In genomic region chr2:159615187-159615935, GRCh38 we compare ENCODE assay signal across 1 cellular context.
A peak's percentile ranks its signal among the peaks of the same experiment; 100 is the strongest.
TF ChIP-seq lines count a peak whose summit lies in the region.

No MANE protein-coding gene starts in this region.

TF ChIP-seq in HepG2, 621 proteins besides CTCF, POLR2A, EP300 and RAD21 (continued from another document and continues in another):
- TF ChIP-seq, protein P1, sequence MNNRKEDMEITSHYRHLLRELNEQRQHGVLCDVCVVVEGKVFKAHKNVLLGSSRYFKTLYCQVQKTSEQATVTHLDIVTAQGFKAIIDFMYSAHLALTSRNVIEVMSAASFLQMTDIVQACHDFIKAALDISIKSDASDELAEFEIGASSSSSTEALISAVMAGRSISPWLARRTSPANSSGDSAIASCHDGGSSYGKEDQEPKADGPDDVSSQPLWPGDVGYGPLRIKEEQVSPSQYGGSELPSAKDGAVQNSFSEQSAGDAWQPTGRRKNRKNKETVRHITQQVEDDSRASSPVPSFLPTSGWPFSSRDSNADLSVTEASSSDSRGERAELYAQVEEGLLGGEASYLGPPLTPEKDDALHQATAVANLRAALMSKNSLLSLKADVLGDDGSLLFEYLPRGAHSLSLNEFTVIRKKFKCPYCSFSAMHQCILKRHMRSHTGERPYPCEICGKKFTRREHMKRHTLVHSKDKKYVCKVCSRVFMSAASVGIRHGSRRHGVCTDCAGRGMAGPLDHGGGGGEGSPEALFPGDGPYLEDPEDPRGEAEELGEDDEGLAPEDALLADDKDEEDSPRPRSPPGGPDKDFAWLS (CRISPR knock-in tag; IDR thresholded peaks at IDR 0.05; ENCODE audit: borderline replicate concordance): peak; percentile 40; the same call in 1 of the 2 replicates
- TF ChIP-seq YY1 (IDR thresholded peaks at IDR 0.05; ENCODE audit: insufficient read depth, insufficient replicate concordance, low read depth, low read length) (peak; percentile 70), ELF1 (CRISPR knock-in tag; IDR thresholded peaks at IDR 0.05) (peak; percentile 45; the same call in 1 of the 2 replicates), RARA (CRISPR knock-in tag; IDR thresholded peaks at IDR 0.05) (peak; percentile 54; the same call in 1 of the 2 replicates), ZNF782 (CRISPR knock-in tag; IDR thresholded peaks at IDR 0.05; ENCODE audit: borderline replicate concordance) (peak; percentile 82), THAP7 (CRISPR knock-in tag; IDR thresholded peaks at IDR 0.05) (0 out of 2 replicates have a peak, but pooled peaks have one; percentile 20), ZNF580 (CRISPR knock-in tag; IDR thresholded peaks at IDR 0.05; ENCODE audit: borderline replicate concordance, low read depth) (peak; percentile 57; the same call in 1 of the 2 replicates), MXI1 (IDR thresholded peaks at IDR 0.05; ENCODE audit: borderline replicate concordance, low read depth, low read length) (no peak), ZNF567 (CRISPR knock-in tag; IDR thresholded peaks at IDR 0.05; ENCODE audit: borderline replicate concordance) (no peak), ZNF546 (CRISPR knock-in tag; conservative IDR thresholded peaks at IDR 0.05) (no peak), AGO1 (IDR thresholded peaks at IDR 0.05; ENCODE audit: low read depth, low read length, poor library complexity, severe bottlenecking) (peak; percentile 42), ZNF768 (CRISPR knock-in tag; IDR thresholded peaks at IDR 0.05) (peak; percentile 74; the same call in 1 of the 2 replicates), ZNF326 (CRISPR knock-in tag; IDR thresholded peaks at IDR 0.05; ENCODE audit: borderline replicate concordance) (no peak), ZNF230 (CRISPR knock-in tag; IDR thresholded peaks at IDR 0.05) (peak; percentile 37; the same call in 1 of the 2 replicates), THAP11 (CRISPR knock-in tag; IDR thresholded peaks at IDR 0.05) (peak; percentile 73), SP5 (CRISPR knock-in tag; IDR thresholded peaks at IDR 0.05; ENCODE audit: borderline replicate concordance, low read depth) (peak; percentile 55; the same call in 1 of the 2 replicates), ERF (CRISPR knock-in tag; IDR thresholded peaks at IDR 0.05) (peak; percentile 58; the same call in 1 of the 2 replicates), E2F2 (CRISPR knock-in tag; IDR thresholded peaks at IDR 0.05; ENCODE audit: borderline replicate concordance) (no peak), ZFP1 (CRISPR knock-in tag; IDR thresholded peaks at IDR 0.05) (no peak), SMARCC2 (IDR thresholded peaks at IDR 0.05) (no peak), POLR2AphosphoS5 (IDR thresholded peaks at IDR 0.05; ENCODE audit: low read depth, low read length) (peak; percentile 90), EEA1 (CRISPR knock-in tag; IDR thresholded peaks at IDR 0.05; ENCODE audit: borderline replicate concordance) (no peak), ZFP36 (IDR thresholded peaks at IDR 0.05; ENCODE audit: borderline replicate concordance, low read depth, low read length, partially characterized antibody) (no peak), NAIF1 (CRISPR knock-in tag; IDR thresholded peaks at IDR 0.05; ENCODE audit: borderline replicate concordance) (peak; percentile 86; the same call in 1 of the 2 replicates), ZSCAN31 (CRISPR knock-in tag; IDR thresholded peaks at IDR 0.05; ENCODE audit: low read depth) (peak; percentile 71; the same call in 1 of the 2 replicates), MEIS1 (CRISPR knock-in tag; IDR thresholded peaks at IDR 0.05; ENCODE audit: borderline replicate concordance) (peak; percentile 51; the same call in 1 of the 2 replicates), DMAP1 (CRISPR knock-in tag; IDR thresholded peaks at IDR 0.05) (peak; percentile 74), ZEB1 (IDR thresholded peaks at IDR 0.05; ENCODE audit: insufficient replicate concordance, low read depth) (peak; percentile 84), SMC3 (IDR thresholded peaks at IDR 0.05; ENCODE audit: low read length) (no peak; the same call in 1 of the 2 replicates), PHF21A (CRISPR knock-in tag; IDR thresholded peaks at IDR 0.05) (no peak; the same call in 1 of the 2 replicates), POLR2AphosphoS2 (IDR thresholded peaks at IDR 0.05; ENCODE audit: low read depth, low read length) (no peak), CBX5 (CRISPR knock-in tag; IDR thresholded peaks at IDR 0.05; ENCODE audit: borderline replicate concordance) (peak; percentile 57; the same call in 1 of the 2 replicates), TCF7 (IDR thresholded peaks at IDR 0.05; ENCODE audit: low read depth) (no peak; the same call in 1 of the 2 replicates), ZNF557 (CRISPR knock-in tag; IDR thresholded peaks at IDR 0.05) (no peak), REXO4 (CRISPR knock-in tag; IDR thresholded peaks at IDR 0.05; ENCODE audit: borderline replicate concordance) (peak; percentile 66; the same call in 1 of the 2 replicates), ZNF383 (CRISPR knock-in tag; IDR thresholded peaks at IDR 0.05; ENCODE audit: borderline replicate concordance) (no peak), NCOA1 (CRISPR knock-in tag; IDR thresholded peaks at IDR 0.05) (no peak), MAFF (IDR thresholded peaks at IDR 0.05; ENCODE audit: low read depth, low read length) (no peak), ZNF687 (CRISPR knock-in tag; IDR thresholded peaks at IDR 0.05) (peak; percentile 83), FOSL2 (CRISPR knock-in tag; IDR thresholded peaks at IDR 0.05) (peak; percentile 59), NR2C2 (CRISPR knock-in tag; IDR thresholded peaks at IDR 0.05; ENCODE audit: borderline replicate concordance) (peak; percentile 31; the same call in 1 of the 2 replicates), SRSF9 (IDR thresholded peaks at IDR 0.05; ENCODE audit: borderline replicate concordance, insufficient read depth, low read depth, low read length, poor library complexity, severe bottlenecking) (no peak), ZNF556 (CRISPR knock-in tag; IDR thresholded peaks at IDR 0.05; ENCODE audit: borderline replicate concordance) (peak; percentile 55), MBNL3 (CRISPR knock-in tag; conservative IDR thresholded peaks at IDR 0.05) (no peak), ZMYM2 (CRISPR knock-in tag; IDR thresholded peaks at IDR 0.05) (peak; percentile 37; the same call in 1 of the 2 replicates), POGK (CRISPR knock-in tag; conservative IDR thresholded peaks at IDR 0.05) (peak; percentile 87)
- TF ChIP-seq, protein P2, sequence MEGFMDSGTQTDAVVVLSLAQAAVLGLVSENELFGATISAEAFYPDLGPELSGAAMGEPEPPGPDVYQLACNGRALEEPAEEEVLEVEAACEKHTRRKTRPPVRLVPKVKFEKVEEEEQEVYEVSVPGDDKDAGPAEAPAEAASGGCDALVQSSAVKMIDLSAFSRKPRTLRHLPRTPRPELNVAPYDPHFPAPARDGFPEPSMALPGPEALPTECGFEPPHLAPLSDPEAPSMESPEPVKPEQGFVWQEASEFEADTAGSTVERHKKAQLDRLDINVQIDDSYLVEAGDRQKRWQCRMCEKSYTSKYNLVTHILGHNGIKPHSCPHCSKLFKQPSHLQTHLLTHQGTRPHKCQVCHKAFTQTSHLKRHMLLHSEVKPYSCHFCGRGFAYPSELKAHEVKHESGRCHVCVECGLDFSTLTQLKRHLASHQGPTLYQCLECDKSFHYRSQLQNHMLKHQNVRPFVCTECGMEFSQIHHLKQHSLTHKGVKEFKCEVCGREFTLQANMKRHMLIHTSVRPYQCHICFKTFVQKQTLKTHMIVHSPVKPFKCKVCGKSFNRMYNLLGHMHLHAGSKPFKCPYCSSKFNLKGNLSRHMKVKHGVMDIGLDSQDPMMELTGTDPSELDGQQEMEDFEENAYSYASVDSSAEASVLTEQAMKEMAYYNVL (CRISPR knock-in tag; IDR thresholded peaks at IDR 0.05; ENCODE audit: borderline replicate concordance): peak; percentile 58
- TF ChIP-seq, protein P3, sequence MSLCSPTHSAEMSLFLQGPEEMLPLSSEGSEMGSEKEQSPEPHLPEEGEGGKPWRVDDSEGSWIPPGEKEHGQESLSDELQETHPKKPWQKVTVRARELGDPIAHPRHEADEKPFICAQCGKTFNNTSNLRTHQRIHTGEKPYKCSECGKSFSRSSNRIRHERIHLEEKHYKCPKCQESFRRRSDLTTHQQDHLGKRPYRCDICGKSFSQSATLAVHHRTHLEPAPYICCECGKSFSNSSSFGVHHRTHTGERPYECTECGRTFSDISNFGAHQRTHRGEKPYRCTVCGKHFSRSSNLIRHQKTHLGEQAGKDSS (CRISPR knock-in tag; IDR thresholded peaks at IDR 0.05; ENCODE audit: borderline replicate concordance, low read depth): peak; percentile 59; the same call in 1 of the 2 replicates
- TF ChIP-seq, protein P4, sequence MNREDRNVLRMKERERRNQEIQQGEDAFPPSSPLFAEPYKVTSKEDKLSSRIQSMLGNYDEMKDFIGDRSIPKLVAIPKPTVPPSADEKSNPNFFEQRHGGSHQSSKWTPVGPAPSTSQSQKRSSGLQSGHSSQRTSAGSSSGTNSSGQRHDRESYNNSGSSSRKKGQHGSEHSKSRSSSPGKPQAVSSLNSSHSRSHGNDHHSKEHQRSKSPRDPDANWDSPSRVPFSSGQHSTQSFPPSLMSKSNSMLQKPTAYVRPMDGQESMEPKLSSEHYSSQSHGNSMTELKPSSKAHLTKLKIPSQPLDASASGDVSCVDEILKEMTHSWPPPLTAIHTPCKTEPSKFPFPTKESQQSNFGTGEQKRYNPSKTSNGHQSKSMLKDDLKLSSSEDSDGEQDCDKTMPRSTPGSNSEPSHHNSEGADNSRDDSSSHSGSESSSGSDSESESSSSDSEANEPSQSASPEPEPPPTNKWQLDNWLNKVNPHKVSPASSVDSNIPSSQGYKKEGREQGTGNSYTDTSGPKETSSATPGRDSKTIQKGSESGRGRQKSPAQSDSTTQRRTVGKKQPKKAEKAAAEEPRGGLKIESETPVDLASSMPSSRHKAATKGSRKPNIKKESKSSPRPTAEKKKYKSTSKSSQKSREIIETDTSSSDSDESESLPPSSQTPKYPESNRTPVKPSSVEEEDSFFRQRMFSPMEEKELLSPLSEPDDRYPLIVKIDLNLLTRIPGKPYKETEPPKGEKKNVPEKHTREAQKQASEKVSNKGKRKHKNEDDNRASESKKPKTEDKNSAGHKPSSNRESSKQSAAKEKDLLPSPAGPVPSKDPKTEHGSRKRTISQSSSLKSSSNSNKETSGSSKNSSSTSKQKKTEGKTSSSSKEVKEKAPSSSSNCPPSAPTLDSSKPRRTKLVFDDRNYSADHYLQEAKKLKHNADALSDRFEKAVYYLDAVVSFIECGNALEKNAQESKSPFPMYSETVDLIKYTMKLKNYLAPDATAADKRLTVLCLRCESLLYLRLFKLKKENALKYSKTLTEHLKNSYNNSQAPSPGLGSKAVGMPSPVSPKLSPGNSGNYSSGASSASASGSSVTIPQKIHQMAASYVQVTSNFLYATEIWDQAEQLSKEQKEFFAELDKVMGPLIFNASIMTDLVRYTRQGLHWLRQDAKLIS (CRISPR knock-in tag; IDR thresholded peaks at IDR 0.05): peak; percentile 70; the same call in 1 of the 2 replicates
